Comparison of ENCODE assay signal across 27 cellular contexts in the genomic region with DNA sequence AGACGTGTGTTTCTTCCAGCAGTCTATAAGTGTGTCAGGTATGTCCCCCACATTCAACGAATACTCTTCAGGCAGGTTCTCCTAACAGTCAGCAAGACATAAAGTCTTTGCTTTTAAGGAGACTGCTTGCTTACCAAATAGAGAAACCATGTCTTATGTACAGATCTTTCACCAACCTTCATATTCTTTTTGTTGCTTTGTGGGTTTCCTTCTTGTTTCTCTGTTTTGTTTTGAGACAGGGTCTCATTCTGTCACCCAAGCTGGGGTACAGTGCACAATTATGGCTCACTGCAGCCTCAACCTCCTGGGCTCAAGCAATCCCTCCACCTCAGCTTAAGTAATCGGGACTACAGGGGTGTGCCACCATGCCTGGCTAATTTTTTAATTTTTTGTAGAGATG.
"Had no signal": no experiment of that assay in that cellular context is flagged by ENCODE, and none has a peak within 500 bp of the region (broad histone marks: within the 10 kb centered on the region; RNA-seq: fewer than 3 reads in every experiment).

No MANE protein-coding gene starts in this region.

- H3K4me1 ChIP-seq: adrenal gland, prostate gland, right atrium auricular region had no signal

- FAIRE-seq: endothelial cell of umbilical vein, islet of Langerhans had no signal

- H3K4me3 Mint-ChIP-seq: activated naive CD8-positive, alpha-beta T cell; activated T-cell treated with anti-CD3 and anti-CD28 coated beads, Interleukin-2, amount 50 U/mL, for 24 hours; natural killer cell treated with Interleukin-12 subunit alpha and Interleukin-12 subunit beta and Interleukin-15 and Interleukin-18, amount 100 ng/mL, for 72 hours had no signal

- H3K27me3 ChIP-seq: adrenal gland, ascending aorta, brain microvascular endothelial cell, gastrocnemius medialis, neutrophil, ovary, right atrium auricular region, spleen, thyroid gland had no signal

- H3K27ac Mint-ChIP-seq: activated naive CD8-positive, alpha-beta T cell; activated T-cell treated with anti-CD3 and anti-CD28 coated beads, Interleukin-2, amount 50 U/mL, for 24 hours; activated T-helper 2 cell treated with anti-CD3 and anti-CD28 coated beads, Interferon-gamma antibody, Interleukin-2, Interleukin-4, amounts not matched to agents 10 μg/mL and 5 μg/mL and 100 μg/mL, durations not matched to agents 14 hours and 24 hours and 36 hours; natural killer cell treated with Interleukin-12 subunit alpha and Interleukin-12 subunit beta and Interleukin-15 and Interleukin-18, amount 100 ng/mL, for 72 hours had no signal

- H3K36me3 Mint-ChIP-seq: natural killer cell treated with Interleukin-12 subunit alpha and Interleukin-12 subunit beta and Interleukin-15 and Interleukin-18, amount 100 ng/mL, for 72 hours had no signal

- H3K9me3 Mint-ChIP-seq: activated T-cell treated with anti-CD3 and anti-CD28 coated beads, Interleukin-2, amount 50 U/mL, for 24 hours; activated T-helper 2 cell treated with anti-CD3 and anti-CD28 coated beads, Interferon-gamma antibody, Interleukin-2, Interleukin-4, amounts not matched to agents 10 μg/mL and 5 μg/mL and 100 μg/mL, durations not matched to agents 14 hours and 24 hours and 36 hours; natural killer cell treated with Interleukin-12 subunit alpha and Interleukin-12 subunit beta and Interleukin-15 and Interleukin-18, amount 100 ng/mL, for 72 hours had no signal

- H3K27ac ChIP-seq: adrenal gland, ascending aorta, brain microvascular endothelial cell, gastrocnemius medialis, ovary, prostate gland, right atrium auricular region, spleen, thyroid gland had no signal

- DNase-seq: activated CD4-positive, CD25-positive, alpha-beta regulatory T cell treated with anti-CD3 and anti-CD28 coated beads, Interleukin-2, amount 50 U/mL, for 72 hours; activated naive CD4-positive, alpha-beta T cell; activated T-cell treated with anti-CD3 and anti-CD28 coated beads, Interleukin-2, amount 50 U/mL, for 24 hours; adrenal gland; brain microvascular endothelial cell; caudate nucleus; dermis blood vessel endothelial cell; effector CD8-positive, alpha-beta T cell; gastrocnemius medialis; head of caudate nucleus; left ventricle myocardium superior; ovary; spleen; stimulated activated CD4-positive, alpha-beta T cell treated with anti-CD3 and anti-CD28 coated beads, Interleukin-4, amount 100 ng/mL, for 1 hour; stimulated activated naive CD4-positive, alpha-beta T cell treated with Interleukin-2 at 50 U/mL for 16 hours; substantia nigra; thyroid gland had no signal

- H3K4me3 ChIP-seq: adrenal gland, ascending aorta, gastrocnemius medialis, ovary, prostate gland, right atrium auricular region, spleen, thyroid gland had no signal

- H3K9me3 ChIP-seq: adrenal gland, ascending aorta, gastrocnemius medialis, neutrophil, ovary, prostate gland, right atrium auricular region, spleen, thyroid gland had no signal

- H3K36me3 ChIP-seq: adrenal gland, ascending aorta, gastrocnemius medialis, ovary, prostate gland, right atrium auricular region, thyroid gland had no signal

- ATAC-seq: esophagus mucosa; gastrocnemius medialis; left ventricle myocardium superior; natural killer cell treated with Interleukin-12 subunit alpha and Interleukin-12 subunit beta and Interleukin-15 and Interleukin-18, amount 100 ng/mL, for 72 hours had no signal
